ENCODE assay signal across 25 cellular contexts in genomic region chr10:124522131-124522902, GRCh38.
A peak's percentile ranks its signal among the peaks of the same experiment; 100 is the strongest.
DNase-seq lines count a peak whose midpoint lies in the region; ATAC-seq and TF ChIP-seq lines count a peak whose summit lies in the region.
"Had no signal": no experiment of that assay in that cellular context is flagged by ENCODE, and none has a peak within 500 bp of the region (broad histone marks: within the 10 kb centered on the region; RNA-seq: fewer than 3 reads in every experiment).

No MANE protein-coding gene starts in this region.

- WGBS in spleen, 5 donors: 71 to 88% (median 86%) methylated on average over 8 to 12 of the region's 12 CpGs

- no peaks in the 10 kb centered on the region for H3K27me3 ChIP-seq in BLaER1
- no peaks in the 10 kb centered on the region for H3K27me3 ChIP-seq in spleen (replicated peaks in 1 of 7)
- H3K27me3 ChIP-seq: pancreas, SJSA1, tibial artery had no signal

- TF ChIP-seq CTCF in RWPE1 (conservative IDR thresholded peaks at IDR 0.05; ENCODE audit: low read depth) (no peak), spleen (IDR thresholded peaks at IDR 0.05 in 8 of 11, conservative IDR thresholded peaks at IDR 0.05 in 3 of 11) (no peak)

- no peak for ATAC-seq in memory B cell (ENCODE audit: low read depth)
- ATAC-seq in GM21529 (IDR thresholded peaks at IDR 0.05; ENCODE audit: unreplicated experiment): no peak
- no peak for ATAC-seq in GM18519 (IDR thresholded peaks at IDR 0.05; ENCODE audit: low FRiP score, unreplicated experiment)
- ATAC-seq: activated CD8-positive, alpha-beta T cell treated with anti-CD3 and anti-CD28 coated beads, Interleukin-2, amount 10 ng/mL, durations not matched to agents 7 days and 5 days; HCT116; naive thymus-derived CD8-positive, alpha-beta T cell had no signal

- peak overlapping the region; percentile 28 for H3K4me3 Mint-ChIP-seq in memory B cell
- H3K4me3 Mint-ChIP-seq: activated CD8-positive, alpha-beta T cell treated with anti-CD3 and anti-CD28 coated beads, Interleukin-2, amount 10 ng/mL, durations not matched to agents 7 days and 5 days; activated naive CD8-positive, alpha-beta T cell treated with anti-CD3 and anti-CD28 coated beads, Interleukin-2, amount 10 ng/mL, durations not matched to agents 7 days and 5 days; central memory CD8-positive, alpha-beta T cell; naive thymus-derived CD8-positive, alpha-beta T cell; stimulated activated naive CD8-positive, alpha-beta T cell treated with anti-CD3 and anti-CD28 coated beads, Interleukin-15, Interleukin-2, amounts not matched to agents 100 ng/mL and 50 ng/mL, for 24 hours had no signal

- POLR2A ChIA-PET in RWPE1 (lab: Yijun Ruan, JAX; ENCODE audit: low non-redundant PET): no interaction called here

- H3K36me3 ChIP-seq in BLaER1 (no peaks in the 10 kb centered on the region), spleen (peaks cover 0 to 14% (median 0%) of the 10 kb centered on the region in 6 donors)
- H3K36me3 ChIP-seq: pancreas, SJSA1, tibial artery had no signal

- 0 out of 2 replicates have a peak overlapping the region, but pooled peaks have one; percentile 40 for H3K9ac ChIP-seq in BLaER1

- peak overlapping the region; percentile 66 for H3K27ac Mint-ChIP-seq in memory B cell
- H3K27ac Mint-ChIP-seq: activated CD8-positive, alpha-beta T cell treated with anti-CD3 and anti-CD28 coated beads, Interleukin-2, amount 10 ng/mL, durations not matched to agents 7 days and 5 days; activated naive CD8-positive, alpha-beta T cell treated with anti-CD3 and anti-CD28 coated beads, Interleukin-2, amount 10 ng/mL, durations not matched to agents 7 days and 5 days; stimulated activated naive CD8-positive, alpha-beta T cell treated with anti-CD3 and anti-CD28 coated beads, Interleukin-15, Interleukin-2, amounts not matched to agents 100 ng/mL and 50 ng/mL, for 24 hours had no signal

- no peaks in the 10 kb centered on the region for H4K20me1 ChIP-seq in BLaER1

- no peak overlapping the region for H3K4me3 ChIP-seq in BLaER1
- H3K4me3 ChIP-seq in spleen: no peak overlapping the region
- H3K4me3 ChIP-seq: SJSA1 had no signal

- no peaks in the 10 kb centered on the region for H3K9me3 ChIP-seq in BLaER1
- no peaks in the 10 kb centered on the region for H3K9me3 ChIP-seq in spleen
- H3K9me3 ChIP-seq: pancreas, SJSA1, tibial artery had no signal

- intact Hi-C loops in spleen (cut with DNase I; ENCODE audit: low total_unique reads): no loop called here

- no peak for DNase-seq in RWPE1 (ENCODE audit: low spot score)
- DNase-seq in memory B cell (ENCODE audit: low spot score in 2 of 2): no peak
- peak; percentile 66 for DNase-seq in spleen
- DNase-seq in putamen (ENCODE audit: low spot score): no peak
- DNase-seq in SKM-1 treated with dmso at 0.1 percent for 144 hours (lab: John Stamatoyannopoulos, UW; ENCODE audit: unreplicated experiment): no peak
- DNase-seq: activated CD4-positive, alpha-beta T cell treated with anti-CD3 and anti-CD28 coated beads for 1 hour; activated CD8-positive, alpha-beta T cell treated with anti-CD3 and anti-CD28 coated beads, Interleukin-2, amount 10 ng/mL, durations not matched to agents 7 days and 5 days; activated effector memory CD4-positive, alpha-beta T cell treated with anti-CD3 and anti-CD28 coated beads, Interleukin-2, amount 50 U/mL, for 16 hours; activated naive CD8-positive, alpha-beta T cell treated with anti-CD3 and anti-CD28 coated beads, Interleukin-2, amount 10 ng/mL, durations not matched to agents 7 days and 5 days; activated T-cell treated with anti-CD3 and anti-CD28 coated beads for 4 hours; EL; naive thymus-derived CD8-positive, alpha-beta T cell; NCI-H2107; stimulated activated CD4-positive, alpha-beta T cell treated with anti-CD3 and anti-CD28 coated beads, Interleukin-15, amount 100 ng/mL, for 24 hours; T-helper 1 cell; tibial artery had no signal

- H3K4me2 ChIP-seq in BLaER1: peak overlapping the region; percentile 82

- no peak for TF ChIP-seq POLR2A in spleen (IDR thresholded peaks at IDR 0.05)

- H3K27me3 Mint-ChIP-seq in memory B cell: no peaks in the 10 kb centered on the region
- H3K27me3 Mint-ChIP-seq: activated naive CD8-positive, alpha-beta T cell treated with anti-CD3 and anti-CD28 coated beads, Interleukin-2, amount 10 ng/mL, durations not matched to agents 7 days and 5 days; central memory CD8-positive, alpha-beta T cell; naive thymus-derived CD8-positive, alpha-beta T cell; stimulated activated naive CD8-positive, alpha-beta T cell treated with anti-CD3 and anti-CD28 coated beads, Interleukin-15, Interleukin-2, amounts not matched to agents 100 ng/mL and 50 ng/mL, for 24 hours had no signal

- H3K4me1 Mint-ChIP-seq in memory B cell: peaks cover 11% of the 10 kb centered on the region
- H3K4me1 Mint-ChIP-seq: activated naive CD8-positive, alpha-beta T cell treated with anti-CD3 and anti-CD28 coated beads, Interleukin-2, amount 10 ng/mL, durations not matched to agents 7 days and 5 days; central memory CD8-positive, alpha-beta T cell had no signal

- H3K4me1 ChIP-seq in BLaER1 (peaks cover 30% of the 10 kb centered on the region), spleen (peaks cover 14 to 36% (median 21%) of the 10 kb centered on the region in 6 donors)
- H3K4me1 ChIP-seq: pancreas had no signal

- CTCF ChIA-PET in RWPE1 (lab: Yijun Ruan, JAX): interaction anchor here (0.7 to 1.0 kb wide), 2 partner anchors 17 to 1281 kb away, joined by 3 to 5 read pairs; no protein-coding TSS in a partner anchor

- no peaks in the 10 kb centered on the region for H3K9me3 Mint-ChIP-seq in memory B cell
- H3K9me3 Mint-ChIP-seq: activated naive CD8-positive, alpha-beta T cell treated with anti-CD3 and anti-CD28 coated beads, Interleukin-2, amount 10 ng/mL, durations not matched to agents 7 days and 5 days; central memory CD8-positive, alpha-beta T cell; naive thymus-derived CD8-positive, alpha-beta T cell; stimulated activated naive CD8-positive, alpha-beta T cell treated with anti-CD3 and anti-CD28 coated beads, Interleukin-15, Interleukin-2, amounts not matched to agents 100 ng/mL and 50 ng/mL, for 24 hours had no signal

- H3K27ac ChIP-seq in BLaER1: no peak overlapping the region
- H3K27ac ChIP-seq in RWPE1: peak overlapping the region; percentile 0; the same call in 1 of the 2 replicates
- peak overlapping the region in 5 of 8 donors; percentile 56 to 81 (median 61) for H3K27ac ChIP-seq in spleen
- H3K27ac ChIP-seq: C4-2B, SJSA1, tibial artery had no signal

- peaks cover 10% of the 10 kb centered on the region for H3K36me3 Mint-ChIP-seq in memory B cell
- H3K36me3 Mint-ChIP-seq: activated naive CD8-positive, alpha-beta T cell treated with anti-CD3 and anti-CD28 coated beads, Interleukin-2, amount 10 ng/mL, durations not matched to agents 7 days and 5 days had no signal
